11 cellular contexts compared by ENCODE assay signal in the genomic region with DNA sequence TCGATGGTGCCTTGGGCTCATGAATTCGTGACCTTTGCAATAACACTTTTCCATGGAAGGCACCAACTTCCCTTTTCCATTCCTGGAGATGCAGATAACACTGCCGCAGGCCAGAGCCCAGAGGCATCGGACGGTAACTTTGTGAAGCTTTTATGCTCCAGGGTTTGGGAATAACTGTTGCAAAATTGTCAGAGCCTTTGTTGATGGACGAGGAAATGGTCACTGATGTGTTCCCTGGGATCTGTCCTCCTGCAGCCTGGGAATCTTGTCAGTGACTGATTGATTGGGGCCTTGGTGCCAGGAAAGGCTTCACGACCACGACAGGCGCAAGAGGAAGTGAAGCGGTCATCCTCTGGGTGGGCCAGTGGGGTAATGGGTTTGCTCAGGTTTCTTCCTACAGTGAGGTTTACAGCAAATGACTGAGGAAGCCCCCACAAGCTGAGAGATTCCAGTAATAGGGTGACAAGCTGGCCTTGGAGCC. TPM values are rescaled to one million over a fixed set of nuclear protein-coding genes. Genes with fewer than 3 reads are reported as not detected.
A peak's percentile ranks its signal among the peaks of the same experiment; 100 is the strongest.
DNase-seq lines count a peak whose midpoint lies in the region; ATAC-seq and TF ChIP-seq lines count a peak whose summit lies in the region.
"Had no signal": no experiment of that assay in that cellular context is flagged by ENCODE, and none has a peak within 500 bp of the region (broad histone marks: within the 10 kb centered on the region; RNA-seq: fewer than 3 reads in every experiment).

No MANE protein-coding gene starts in this region.

- H3K9ac ChIP-seq in colonic mucosa (ENCODE audit: low read depth in 2 of 2, low read length in 2 of 2), result peak overlapping the region; percentile 36 to 72

- no peaks in the 10 kb centered on the region for H3K36me3 ChIP-seq in colonic mucosa

- no peaks in the 10 kb centered on the region for H3K9me3 ChIP-seq in colonic mucosa

- peak overlapping the region; percentile 85 for H3K27ac ChIP-seq in colonic mucosa

- peaks cover 54 to 67% of the 10 kb centered on the region in 2 donors for H3K4me1 Mint-ChIP-seq in natural killer cell treated with Interleukin-12 subunit alpha and Interleukin-12 subunit beta and Interleukin-15 and Interleukin-18, amount 100 ng/mL, for 72 hours (ENCODE audit: low read depth in 2 of 2)
- H3K4me1 Mint-ChIP-seq in natural killer cell, result peaks cover 41 to 56% of the 10 kb centered on the region in 2 donors
- H3K4me1 Mint-ChIP-seq in nephron, result peaks cover 55% of the 10 kb centered on the region
- peaks cover 56% of the 10 kb centered on the region for H3K4me1 Mint-ChIP-seq in glutamatergic neuron (ENCODE audit: low read depth, unreplicated experiment)

- peak overlapping the region; percentile 96 for H3K27ac Mint-ChIP-seq in natural killer cell treated with Interleukin-12 subunit alpha and Interleukin-12 subunit beta and Interleukin-15 and Interleukin-18, amount 100 ng/mL, for 72 hours
- peak overlapping the region in 1 of 2 donors; percentile 75 for H3K27ac Mint-ChIP-seq in natural killer cell
- H3K27ac Mint-ChIP-seq in nephron, result peak overlapping the region in 2 of 3 experiments; percentile 20 to 28
- H3K27ac Mint-ChIP-seq in glutamatergic neuron (ENCODE audit: unreplicated experiment), result no peak overlapping the region

- no peaks in the 10 kb centered on the region for H3K27me3 Mint-ChIP-seq in natural killer cell treated with Interleukin-12 subunit alpha and Interleukin-12 subunit beta and Interleukin-15 and Interleukin-18, amount 100 ng/mL, for 72 hours
- H3K27me3 Mint-ChIP-seq in natural killer cell (ENCODE audit: low read depth in 2 of 2) (no peaks in the 10 kb centered on the region), nephron (ENCODE audit: low read depth) (no peaks in the 10 kb centered on the region), glutamatergic neuron (ENCODE audit: unreplicated experiment) (peaks cover 11% of the 10 kb centered on the region)
- H3K27me3 Mint-ChIP-seq: stimulated activated naive CD8-positive, alpha-beta T cell treated with anti-CD3 and anti-CD28 coated beads, Interleukin-15, Interleukin-2, amounts not matched to agents 100 ng/mL and 50 ng/mL, for 24 hours had no signal

- ATAC-seq in natural killer cell treated with Interleukin-12 subunit alpha and Interleukin-12 subunit beta and Interleukin-15 and Interleukin-18, amount 100 ng/mL, for 72 hours, result no peak
- ATAC-seq in natural killer cell, result no peak

- in situ Hi-C loops in ACHN (cut with HindIII; ENCODE audit: low pct_ligation_motif_present, low pct_unique_long_range_greater_than_20kb, low sequenced_read_pairs), result no loop called here

- no peak for DNase-seq in natural killer cell treated with Interleukin-12 subunit alpha and Interleukin-12 subunit beta and Interleukin-15 and Interleukin-18, amount 100 ng/mL, for 72 hours (ENCODE audit: low spot score)
- DNase-seq in natural killer cell, result no peak
- no peak for DNase-seq in colonic mucosa
- no peak for DNase-seq in DMS53 treated with DMSO at 0.1 percent for 48 hours (lab: John Stamatoyannopoulos, UW; ENCODE audit: unreplicated experiment)
- no peak for DNase-seq in glutamatergic neuron
- no peak for DNase-seq in ACHN
- no peak for DNase-seq in DMS153 (lab: John Stamatoyannopoulos, UW)
- DNase-seq: NCI-H1417 treated with DMSO at 0.1 percent for 48 hours, small intestine had no signal

- no peak overlapping the region for H3K4me3 ChIP-seq in colonic mucosa

- peaks cover 11% of the 10 kb centered on the region for H3K36me3 Mint-ChIP-seq in natural killer cell treated with Interleukin-12 subunit alpha and Interleukin-12 subunit beta and Interleukin-15 and Interleukin-18, amount 100 ng/mL, for 72 hours
- H3K36me3 Mint-ChIP-seq in natural killer cell (no peaks in the 10 kb centered on the region), nephron (ENCODE audit: low read depth) (peaks cover 9% of the 10 kb centered on the region), glutamatergic neuron (ENCODE audit: unreplicated experiment) (peaks cover 5% of the 10 kb centered on the region)

- peak overlapping the region; percentile 83 for H3K4me3 Mint-ChIP-seq in natural killer cell treated with Interleukin-12 subunit alpha and Interleukin-12 subunit beta and Interleukin-15 and Interleukin-18, amount 100 ng/mL, for 72 hours
- H3K4me3 Mint-ChIP-seq in natural killer cell (no peak overlapping the region), nephron (no peak overlapping the region), glutamatergic neuron (ENCODE audit: unreplicated experiment) (no peak overlapping the region)
- H3K4me3 Mint-ChIP-seq: stimulated activated naive CD8-positive, alpha-beta T cell treated with anti-CD3 and anti-CD28 coated beads, Interleukin-15, Interleukin-2, amounts not matched to agents 100 ng/mL and 50 ng/mL, for 24 hours had no signal

- H3K27me3 ChIP-seq in colonic mucosa, result no peaks in the 10 kb centered on the region

- peaks cover 43% of the 10 kb centered on the region for H3K4me1 ChIP-seq in colonic mucosa

- TF ChIP-seq CTCF in natural killer cell (IDR thresholded peaks at IDR 0.05) (no peak), colonic mucosa (IDR thresholded peaks at IDR 0.05) (no peak), nephron (IDR thresholded peaks at IDR 0.05; ENCODE audit: unreplicated experiment in 3 of 3) (no peak), glutamatergic neuron (IDR thresholded peaks at IDR 0.05; ENCODE audit: partially characterized antibody, unreplicated experiment) (no peak)

- intact Hi-C loops in natural killer cell (cut with micrococcal nuclease), result no loop called here
- intact Hi-C loops in colonic mucosa (cut with DNase I), result no loop called here

- no peaks in the 10 kb centered on the region for H3K9me3 Mint-ChIP-seq in natural killer cell treated with Interleukin-12 subunit alpha and Interleukin-12 subunit beta and Interleukin-15 and Interleukin-18, amount 100 ng/mL, for 72 hours
- H3K9me3 Mint-ChIP-seq in natural killer cell, result no peaks in the 10 kb centered on the region
- no peaks in the 10 kb centered on the region for H3K9me3 Mint-ChIP-seq in nephron
- peaks cover 5% of the 10 kb centered on the region for H3K9me3 Mint-ChIP-seq in glutamatergic neuron (ENCODE audit: unreplicated experiment)
- H3K9me3 Mint-ChIP-seq: stimulated activated naive CD8-positive, alpha-beta T cell treated with anti-CD3 and anti-CD28 coated beads, Interleukin-15, Interleukin-2, amounts not matched to agents 100 ng/mL and 50 ng/mL, for 24 hours had no signal

RNA-seq across cellular contexts. Expression of gene PGS1, which starts 37.4 kb away (rescaled TPM):
- total RNA-seq in natural killer cell treated with Interleukin-12 subunit alpha and Interleukin-12 subunit beta and Interleukin-15 and Interleukin-18, amount 100 ng/mL, for 72 hours, result 100 to 1,000 TPM in 1 of 2 donors, 10 to 100 TPM in 1; 83.0 to 139 TPM
- total RNA-seq in natural killer cell (10 to 100 TPM; 47.9 to 53.6 (median 48.3) TPM), colonic mucosa (10 to 100 TPM; 33.3 to 40.2 TPM), glutamatergic neuron (ENCODE audit: unreplicated experiment) (50.2 TPM)

RNA-seq across cellular contexts. Expression of gene SOCS3, which starts 56.0 kb away (rescaled TPM):
- total RNA-seq in natural killer cell treated with Interleukin-12 subunit alpha and Interleukin-12 subunit beta and Interleukin-15 and Interleukin-18, amount 100 ng/mL, for 72 hours, result 100 to 1,000 TPM; 110 to 156 TPM
- total RNA-seq in natural killer cell, result 10 to 100 TPM; 39.0 to 47.9 (median 43.6) TPM
- 10 to 100 TPM; 19.7 to 29.4 TPM for total RNA-seq in colonic mucosa
- total RNA-seq in glutamatergic neuron (ENCODE audit: unreplicated experiment), result 3.1 TPM
